Comparison of ENCODE assay signal across 1 cellular context in the genomic region with DNA sequence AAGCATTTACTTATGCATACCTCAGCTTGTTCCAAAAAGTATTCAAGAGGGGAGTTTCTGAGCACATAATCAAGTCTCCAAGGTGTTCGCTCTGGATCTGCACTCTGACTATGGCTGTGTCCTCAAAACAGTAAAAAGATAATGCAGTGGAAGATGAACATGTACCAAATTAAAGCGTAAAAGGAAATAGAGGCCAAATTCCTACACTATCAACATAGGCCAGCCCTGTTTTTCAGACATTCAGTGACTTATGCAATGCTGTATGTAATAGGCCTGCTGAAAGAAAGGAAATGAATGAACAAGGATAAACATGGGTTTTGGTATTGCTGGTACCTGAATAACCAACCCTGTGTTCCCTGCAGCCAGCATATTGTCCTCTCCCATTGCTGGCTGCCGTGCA.
A peak's percentile ranks its signal among the peaks of the same experiment; 100 is the strongest.
TF ChIP-seq lines count a peak whose summit lies in the region.

No MANE protein-coding gene starts in this region.

TF ChIP-seq in HEK293, 187 proteins besides CTCF, POLR2A, EP300 and RAD21 (continued from another document):
- TF ChIP-seq, protein P1, sequence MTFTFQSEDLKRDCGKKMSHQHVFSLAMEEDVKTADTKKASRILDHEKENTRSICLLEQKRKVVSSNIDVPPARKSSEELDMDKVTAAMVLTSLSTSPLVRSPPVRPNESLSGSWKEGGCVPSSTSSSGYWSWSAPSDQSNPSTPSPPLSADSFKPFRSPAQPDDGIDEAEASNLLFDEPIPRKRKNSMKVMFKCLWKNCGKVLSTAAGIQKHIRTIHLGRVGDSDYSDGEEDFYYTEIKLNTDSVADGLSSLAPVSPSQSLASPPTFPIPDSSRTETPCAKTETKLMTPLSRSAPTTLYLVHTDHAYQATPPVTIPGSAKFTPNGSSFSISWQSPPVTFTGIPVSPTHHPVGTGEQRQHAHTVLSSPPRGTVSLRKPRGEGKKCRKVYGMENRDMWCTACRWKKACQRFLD (tag by site-specific recombination; IDR thresholded peaks at IDR 0.05), result no peak
- TF ChIP-seq, protein P2, sequence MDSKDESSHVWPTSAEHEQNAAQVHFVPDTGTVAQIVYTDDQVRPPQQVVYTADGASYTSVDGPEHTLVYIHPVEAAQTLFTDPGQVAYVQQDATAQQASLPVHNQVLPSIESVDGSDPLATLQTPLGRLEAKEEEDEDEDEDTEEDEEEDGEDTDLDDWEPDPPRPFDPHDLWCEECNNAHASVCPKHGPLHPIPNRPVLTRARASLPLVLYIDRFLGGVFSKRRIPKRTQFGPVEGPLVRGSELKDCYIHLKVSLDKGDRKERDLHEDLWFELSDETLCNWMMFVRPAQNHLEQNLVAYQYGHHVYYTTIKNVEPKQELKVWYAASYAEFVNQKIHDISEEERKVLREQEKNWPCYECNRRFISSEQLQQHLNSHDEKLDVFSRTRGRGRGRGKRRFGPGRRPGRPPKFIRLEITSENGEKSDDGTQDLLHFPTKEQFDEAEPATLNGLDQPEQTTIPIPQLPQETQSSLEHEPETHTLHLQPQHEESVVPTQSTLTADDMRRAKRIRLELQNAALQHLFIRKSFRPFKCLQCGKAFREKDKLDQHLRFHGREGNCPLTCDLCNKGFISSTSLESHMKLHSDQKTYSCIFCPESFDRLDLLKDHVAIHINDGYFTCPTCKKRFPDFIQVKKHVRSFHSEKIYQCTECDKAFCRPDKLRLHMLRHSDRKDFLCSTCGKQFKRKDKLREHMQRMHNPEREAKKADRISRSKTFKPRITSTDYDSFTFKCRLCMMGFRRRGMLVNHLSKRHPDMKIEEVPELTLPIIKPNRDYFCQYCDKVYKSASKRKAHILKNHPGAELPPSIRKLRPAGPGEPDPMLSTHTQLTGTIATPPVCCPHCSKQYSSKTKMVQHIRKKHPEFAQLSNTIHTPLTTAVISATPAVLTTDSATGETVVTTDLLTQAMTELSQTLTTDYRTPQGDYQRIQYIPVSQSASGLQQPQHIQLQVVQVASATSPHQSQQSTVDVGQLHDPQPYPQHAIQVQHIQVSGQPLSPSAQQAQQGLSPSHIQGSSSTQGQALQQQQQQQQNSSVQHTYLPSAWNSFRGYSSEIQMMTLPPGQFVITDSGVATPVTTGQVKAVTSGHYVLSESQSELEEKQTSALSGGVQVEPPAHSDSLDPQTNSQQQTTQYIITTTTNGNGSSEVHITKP (tag by site-specific recombination; IDR thresholded peaks at IDR 0.05), result peak; percentile 55; the same call in 1 of the 2 replicates
- TF ChIP-seq ZNF549 (tag by site-specific recombination; IDR thresholded peaks at IDR 0.05), result no peak
TF ChIP-seq in HEK293: peak in this region for 1.
